1 cellular context compared by ENCODE assay signal in genomic region chr2:152367547-152368250, GRCh38.
TF ChIP-seq lines count a peak whose summit lies in the region.

No MANE protein-coding gene starts in this region.

TF ChIP-seq in GM12878, 131 proteins besides CTCF, POLR2A, EP300 and RAD21 (continued from another document and continues in another):
- TF ChIP-seq USF1 (IDR thresholded peaks at IDR 0.05; ENCODE audit: borderline replicate concordance, extremely low read length, insufficient read depth, low read depth, low read length) (no peak), NR2F1 (conservative IDR thresholded peaks at IDR 0.05) (no peak), SMAD5 (IDR thresholded peaks at IDR 0.05; ENCODE audit: low read depth) (no peak), EED (IDR thresholded peaks at IDR 0.05; ENCODE audit: low read depth) (no peak), ESRRA (IDR thresholded peaks at IDR 0.05; ENCODE audit: low read length) (no peak), RELB (IDR thresholded peaks at IDR 0.05; ENCODE audit: low read depth) (peak; percentile 56; the same call in 1 of the 2 replicates), PRDM15 (CRISPR knock-in tag; IDR thresholded peaks at IDR 0.05) (no peak), BACH1 (IDR thresholded peaks at IDR 0.05; ENCODE audit: borderline replicate concordance) (no peak), E4F1 (IDR thresholded peaks at IDR 0.05; ENCODE audit: borderline replicate concordance, partially characterized antibody) (no peak), JUND (IDR thresholded peaks at IDR 0.05; ENCODE audit: low read depth, low read length) (peak; percentile 12; the same call in 1 of the 2 replicates), IRF5 (IDR thresholded peaks at IDR 0.05; ENCODE audit: borderline replicate concordance) (no peak), E2F8 (IDR thresholded peaks at IDR 0.05; ENCODE audit: low read depth, partially characterized antibody) (no peak), RCOR1 (conservative IDR thresholded peaks at IDR 0.05; ENCODE audit: low read depth, low read length) (no peak), FOS (IDR thresholded peaks at IDR 0.05; ENCODE audit: borderline replicate concordance, extremely low read depth, insufficient read length) (no peak), CEBPZ (IDR thresholded peaks at IDR 0.05; ENCODE audit: low read depth, low read length) (no peak), BRCA1 (IDR thresholded peaks at IDR 0.05; ENCODE audit: low read depth, low read length) (no peak), BCL11A (IDR thresholded peaks at IDR 0.05; ENCODE audit: low read depth, low read length) (0 out of 2 replicates have a peak, but pooled peaks have one; percentile 13), RFX5 (IDR thresholded peaks at IDR 0.05; ENCODE audit: low read depth, low read length) (no peak), RAD51 (IDR thresholded peaks at IDR 0.05) (peak; percentile 53; the same call in 1 of the 2 replicates), TBL1XR1 (IDR thresholded peaks at IDR 0.05; ENCODE audit: low read depth, low read length) (no peak), PML (IDR thresholded peaks at IDR 0.05; ENCODE audit: low read length) (no peak), ZNF687 (IDR thresholded peaks at IDR 0.05) (no peak), TCF3 (IDR thresholded peaks at IDR 0.05; ENCODE audit: borderline replicate concordance, insufficient read depth, low read depth, low read length) (no peak), FOXM1 (IDR thresholded peaks at IDR 0.05; ENCODE audit: low read depth, low read length) (no peak), ZBED1 (IDR thresholded peaks at IDR 0.05; ENCODE audit: borderline replicate concordance) (no peak), YY1 (IDR thresholded peaks at IDR 0.05; ENCODE audit: low read depth, low read length) (no peak), SMC3 (IDR thresholded peaks at IDR 0.05; ENCODE audit: borderline replicate concordance, low read length) (no peak), MYC (IDR thresholded peaks at IDR 0.05; ENCODE audit: insufficient read depth, insufficient read length, insufficient replicate concordance, low read length, severe bottlenecking) (no peak), SUZ12 (IDR thresholded peaks at IDR 0.05; ENCODE audit: unreplicated experiment) (no peak), MEF2B (IDR thresholded peaks at IDR 0.05; ENCODE audit: partially characterized antibody, poor library complexity, severe bottlenecking) (no peak), ASH2L (IDR thresholded peaks at IDR 0.05; ENCODE audit: borderline replicate concordance, low read depth) (no peak), SRF (IDR thresholded peaks at IDR 0.05; ENCODE audit: low read depth in 2 of 2, low read length in 2 of 2) (no peak), HSF1 (IDR thresholded peaks at IDR 0.05; ENCODE audit: low read depth, low read length) (no peak), HDAC6 (IDR thresholded peaks at IDR 0.05; ENCODE audit: unreplicated experiment) (no peak), BHLHE40 (IDR thresholded peaks at IDR 0.05; ENCODE audit: borderline replicate concordance in 1 of 2, low read depth in 2 of 2, low read length in 1 of 2) (peak in 1 of 2 experiments; percentile 79; a peak in 2 of 4 replicates), TCF12 (IDR thresholded peaks at IDR 0.05; ENCODE audit: low read depth, low read length) (no peak)
